1 cellular context compared by ENCODE assay signal in the genomic region with DNA sequence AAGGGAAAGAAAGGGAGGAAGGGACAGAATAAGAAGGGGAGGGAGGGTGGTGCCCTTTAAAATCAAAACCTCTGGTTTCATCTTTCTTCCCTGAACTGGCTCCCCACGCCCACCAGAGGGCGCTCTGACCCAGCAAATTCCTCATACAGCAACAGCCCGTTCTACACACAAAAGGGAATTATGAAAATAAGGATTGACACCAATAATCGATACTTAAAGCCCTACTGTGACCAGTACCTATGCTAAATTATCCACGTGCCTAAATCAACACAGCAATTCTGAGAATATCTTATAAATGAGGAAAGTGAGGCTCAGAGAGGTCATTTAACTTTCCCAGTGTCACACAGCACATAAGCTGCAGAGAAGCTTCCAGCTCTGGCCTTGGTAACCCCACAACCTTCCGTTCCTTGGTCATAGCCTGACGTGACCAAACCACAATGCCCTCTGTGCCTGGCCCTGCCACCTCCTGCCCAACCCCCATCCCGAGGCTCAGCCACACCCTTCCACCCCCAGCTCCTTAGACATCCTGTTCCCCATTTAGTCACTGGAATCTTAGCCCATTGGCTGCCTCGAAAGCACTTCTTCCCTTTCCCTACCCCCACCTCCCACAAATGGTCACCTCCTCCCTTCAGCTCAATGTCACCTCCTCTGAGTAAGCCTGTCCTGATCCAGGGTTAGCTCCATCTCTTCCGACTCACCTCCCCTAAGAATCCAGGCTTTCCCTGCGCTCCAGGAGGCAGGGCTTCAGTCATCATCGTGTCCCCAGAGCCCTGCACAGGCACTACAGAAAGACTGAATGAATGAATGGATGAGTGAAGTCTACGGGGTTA.
TF ChIP-seq lines count a peak whose summit lies in the region.

No MANE protein-coding gene starts in this region.

TF ChIP-seq in GM12878, 131 proteins besides CTCF, POLR2A, EP300 and RAD21 (continued from another document):
- TF ChIP-seq, protein P1, sequence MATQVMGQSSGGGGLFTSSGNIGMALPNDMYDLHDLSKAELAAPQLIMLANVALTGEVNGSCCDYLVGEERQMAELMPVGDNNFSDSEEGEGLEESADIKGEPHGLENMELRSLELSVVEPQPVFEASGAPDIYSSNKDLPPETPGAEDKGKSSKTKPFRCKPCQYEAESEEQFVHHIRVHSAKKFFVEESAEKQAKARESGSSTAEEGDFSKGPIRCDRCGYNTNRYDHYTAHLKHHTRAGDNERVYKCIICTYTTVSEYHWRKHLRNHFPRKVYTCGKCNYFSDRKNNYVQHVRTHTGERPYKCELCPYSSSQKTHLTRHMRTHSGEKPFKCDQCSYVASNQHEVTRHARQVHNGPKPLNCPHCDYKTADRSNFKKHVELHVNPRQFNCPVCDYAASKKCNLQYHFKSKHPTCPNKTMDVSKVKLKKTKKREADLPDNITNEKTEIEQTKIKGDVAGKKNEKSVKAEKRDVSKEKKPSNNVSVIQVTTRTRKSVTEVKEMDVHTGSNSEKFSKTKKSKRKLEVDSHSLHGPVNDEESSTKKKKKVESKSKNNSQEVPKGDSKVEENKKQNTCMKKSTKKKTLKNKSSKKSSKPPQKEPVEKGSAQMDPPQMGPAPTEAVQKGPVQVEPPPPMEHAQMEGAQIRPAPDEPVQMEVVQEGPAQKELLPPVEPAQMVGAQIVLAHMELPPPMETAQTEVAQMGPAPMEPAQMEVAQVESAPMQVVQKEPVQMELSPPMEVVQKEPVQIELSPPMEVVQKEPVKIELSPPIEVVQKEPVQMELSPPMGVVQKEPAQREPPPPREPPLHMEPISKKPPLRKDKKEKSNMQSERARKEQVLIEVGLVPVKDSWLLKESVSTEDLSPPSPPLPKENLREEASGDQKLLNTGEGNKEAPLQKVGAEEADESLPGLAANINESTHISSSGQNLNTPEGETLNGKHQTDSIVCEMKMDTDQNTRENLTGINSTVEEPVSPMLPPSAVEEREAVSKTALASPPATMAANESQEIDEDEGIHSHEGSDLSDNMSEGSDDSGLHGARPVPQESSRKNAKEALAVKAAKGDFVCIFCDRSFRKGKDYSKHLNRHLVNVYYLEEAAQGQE (IDR thresholded peaks at IDR 0.05; ENCODE audit: low read depth, low read length): no peak
- no peak for TF ChIP-seq RCOR1 (conservative IDR thresholded peaks at IDR 0.05; ENCODE audit: low read depth, low read length)
- TF ChIP-seq RB1 (IDR thresholded peaks at IDR 0.05; ENCODE audit: borderline replicate concordance): no peak
- no peak for TF ChIP-seq GABPA (IDR thresholded peaks at IDR 0.05; ENCODE audit: low read depth)
- TF ChIP-seq IRF4 (IDR thresholded peaks at IDR 0.05; ENCODE audit: low read depth, low read length): 0 out of 2 replicates have a peak, but pooled peaks have one; percentile 8
- TF ChIP-seq DPF2 (IDR thresholded peaks at IDR 0.05): 0 out of 2 replicates have a peak, but pooled peaks have one; percentile 21
- TF ChIP-seq SIX5 (IDR thresholded peaks at IDR 0.05; ENCODE audit: low read depth, low read length, severe bottlenecking): no peak
- no peak for TF ChIP-seq SP1 (IDR thresholded peaks at IDR 0.05; ENCODE audit: low read depth, low read length)
- TF ChIP-seq JUNB (IDR thresholded peaks at IDR 0.05): no peak
- no peak for TF ChIP-seq MTA3 (IDR thresholded peaks at IDR 0.05; ENCODE audit: borderline replicate concordance, low read length)
- TF ChIP-seq, protein P2, sequence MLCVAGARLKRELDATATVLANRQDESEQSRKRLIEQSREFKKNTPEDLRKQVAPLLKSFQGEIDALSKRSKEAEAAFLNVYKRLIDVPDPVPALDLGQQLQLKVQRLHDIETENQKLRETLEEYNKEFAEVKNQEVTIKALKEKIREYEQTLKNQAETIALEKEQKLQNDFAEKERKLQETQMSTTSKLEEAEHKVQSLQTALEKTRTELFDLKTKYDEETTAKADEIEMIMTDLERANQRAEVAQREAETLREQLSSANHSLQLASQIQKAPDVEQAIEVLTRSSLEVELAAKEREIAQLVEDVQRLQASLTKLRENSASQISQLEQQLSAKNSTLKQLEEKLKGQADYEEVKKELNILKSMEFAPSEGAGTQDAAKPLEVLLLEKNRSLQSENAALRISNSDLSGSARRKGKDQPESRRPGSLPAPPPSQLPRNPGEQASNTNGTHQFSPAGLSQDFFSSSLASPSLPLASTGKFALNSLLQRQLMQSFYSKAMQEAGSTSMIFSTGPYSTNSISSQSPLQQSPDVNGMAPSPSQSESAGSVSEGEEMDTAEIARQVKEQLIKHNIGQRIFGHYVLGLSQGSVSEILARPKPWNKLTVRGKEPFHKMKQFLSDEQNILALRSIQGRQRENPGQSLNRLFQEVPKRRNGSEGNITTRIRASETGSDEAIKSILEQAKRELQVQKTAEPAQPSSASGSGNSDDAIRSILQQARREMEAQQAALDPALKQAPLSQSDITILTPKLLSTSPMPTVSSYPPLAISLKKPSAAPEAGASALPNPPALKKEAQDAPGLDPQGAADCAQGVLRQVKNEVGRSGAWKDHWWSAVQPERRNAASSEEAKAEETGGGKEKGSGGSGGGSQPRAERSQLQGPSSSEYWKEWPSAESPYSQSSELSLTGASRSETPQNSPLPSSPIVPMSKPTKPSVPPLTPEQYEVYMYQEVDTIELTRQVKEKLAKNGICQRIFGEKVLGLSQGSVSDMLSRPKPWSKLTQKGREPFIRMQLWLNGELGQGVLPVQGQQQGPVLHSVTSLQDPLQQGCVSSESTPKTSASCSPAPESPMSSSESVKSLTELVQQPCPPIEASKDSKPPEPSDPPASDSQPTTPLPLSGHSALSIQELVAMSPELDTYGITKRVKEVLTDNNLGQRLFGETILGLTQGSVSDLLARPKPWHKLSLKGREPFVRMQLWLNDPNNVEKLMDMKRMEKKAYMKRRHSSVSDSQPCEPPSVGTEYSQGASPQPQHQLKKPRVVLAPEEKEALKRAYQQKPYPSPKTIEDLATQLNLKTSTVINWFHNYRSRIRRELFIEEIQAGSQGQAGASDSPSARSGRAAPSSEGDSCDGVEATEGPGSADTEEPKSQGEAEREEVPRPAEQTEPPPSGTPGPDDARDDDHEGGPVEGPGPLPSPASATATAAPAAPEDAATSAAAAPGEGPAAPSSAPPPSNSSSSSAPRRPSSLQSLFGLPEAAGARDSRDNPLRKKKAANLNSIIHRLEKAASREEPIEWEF (IDR thresholded peaks at IDR 0.05; ENCODE audit: insufficient replicate concordance, low read depth, low read length): peak; percentile 59
- TF ChIP-seq, protein P3, sequence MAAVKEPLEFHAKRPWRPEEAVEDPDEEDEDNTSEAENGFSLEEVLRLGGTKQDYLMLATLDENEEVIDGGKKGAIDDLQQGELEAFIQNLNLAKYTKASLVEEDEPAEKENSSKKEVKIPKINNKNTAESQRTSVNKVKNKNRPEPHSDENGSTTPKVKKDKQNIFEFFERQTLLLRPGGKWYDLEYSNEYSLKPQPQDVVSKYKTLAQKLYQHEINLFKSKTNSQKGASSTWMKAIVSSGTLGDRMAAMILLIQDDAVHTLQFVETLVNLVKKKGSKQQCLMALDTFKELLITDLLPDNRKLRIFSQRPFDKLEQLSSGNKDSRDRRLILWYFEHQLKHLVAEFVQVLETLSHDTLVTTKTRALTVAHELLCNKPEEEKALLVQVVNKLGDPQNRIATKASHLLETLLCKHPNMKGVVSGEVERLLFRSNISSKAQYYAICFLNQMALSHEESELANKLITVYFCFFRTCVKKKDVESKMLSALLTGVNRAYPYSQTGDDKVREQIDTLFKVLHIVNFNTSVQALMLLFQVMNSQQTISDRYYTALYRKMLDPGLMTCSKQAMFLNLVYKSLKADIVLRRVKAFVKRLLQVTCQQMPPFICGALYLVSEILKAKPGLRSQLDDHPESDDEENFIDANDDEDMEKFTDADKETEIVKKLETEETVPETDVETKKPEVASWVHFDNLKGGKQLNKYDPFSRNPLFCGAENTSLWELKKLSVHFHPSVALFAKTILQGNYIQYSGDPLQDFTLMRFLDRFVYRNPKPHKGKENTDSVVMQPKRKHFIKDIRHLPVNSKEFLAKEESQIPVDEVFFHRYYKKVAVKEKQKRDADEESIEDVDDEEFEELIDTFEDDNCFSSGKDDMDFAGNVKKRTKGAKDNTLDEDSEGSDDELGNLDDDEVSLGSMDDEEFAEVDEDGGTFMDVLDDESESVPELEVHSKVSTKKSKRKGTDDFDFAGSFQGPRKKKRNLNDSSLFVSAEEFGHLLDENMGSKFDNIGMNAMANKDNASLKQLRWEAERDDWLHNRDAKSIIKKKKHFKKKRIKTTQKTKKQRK (IDR thresholded peaks at IDR 0.05; ENCODE audit: low read depth, low read length): no peak
- TF ChIP-seq NR2F1 (conservative IDR thresholded peaks at IDR 0.05): no peak
- TF ChIP-seq EGR1 (IDR thresholded peaks at IDR 0.05; ENCODE audit: borderline replicate concordance in 1 of 2, low read depth in 2 of 2, low read length in 2 of 2): no peak
- TF ChIP-seq CREM (IDR thresholded peaks at IDR 0.05; ENCODE audit: low read depth): no peak
- no peak for TF ChIP-seq SPI1 (IDR thresholded peaks at IDR 0.05; ENCODE audit: borderline replicate concordance, insufficient read depth, low read depth, low read length)
- no peak for TF ChIP-seq BCL11A (IDR thresholded peaks at IDR 0.05; ENCODE audit: low read depth, low read length)
- TF ChIP-seq, protein P4, sequence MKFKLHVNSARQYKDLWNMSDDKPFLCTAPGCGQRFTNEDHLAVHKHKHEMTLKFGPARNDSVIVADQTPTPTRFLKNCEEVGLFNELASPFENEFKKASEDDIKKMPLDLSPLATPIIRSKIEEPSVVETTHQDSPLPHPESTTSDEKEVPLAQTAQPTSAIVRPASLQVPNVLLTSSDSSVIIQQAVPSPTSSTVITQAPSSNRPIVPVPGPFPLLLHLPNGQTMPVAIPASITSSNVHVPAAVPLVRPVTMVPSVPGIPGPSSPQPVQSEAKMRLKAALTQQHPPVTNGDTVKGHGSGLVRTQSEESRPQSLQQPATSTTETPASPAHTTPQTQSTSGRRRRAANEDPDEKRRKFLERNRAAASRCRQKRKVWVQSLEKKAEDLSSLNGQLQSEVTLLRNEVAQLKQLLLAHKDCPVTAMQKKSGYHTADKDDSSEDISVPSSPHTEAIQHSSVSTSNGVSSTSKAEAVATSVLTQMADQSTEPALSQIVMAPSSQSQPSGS (IDR thresholded peaks at IDR 0.05; ENCODE audit: low read length): no peak
- TF ChIP-seq, protein P5, sequence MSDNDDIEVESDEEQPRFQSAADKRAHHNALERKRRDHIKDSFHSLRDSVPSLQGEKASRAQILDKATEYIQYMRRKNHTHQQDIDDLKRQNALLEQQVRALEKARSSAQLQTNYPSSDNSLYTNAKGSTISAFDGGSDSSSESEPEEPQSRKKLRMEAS (IDR thresholded peaks at IDR 0.05; ENCODE audit: low read depth, low read length): no peak
- TF ChIP-seq NR2C1 (IDR thresholded peaks at IDR 0.05): no peak
- no peak for TF ChIP-seq CBFB (IDR thresholded peaks at IDR 0.05; ENCODE audit: low read depth)
- TF ChIP-seq ZNF207 (IDR thresholded peaks at IDR 0.05; ENCODE audit: borderline replicate concordance): no peak
- 0 out of 2 replicates have a peak, but pooled peaks have one; percentile 11 for TF ChIP-seq FOXK2 (IDR thresholded peaks at IDR 0.05)
- TF ChIP-seq ZNF622 (IDR thresholded peaks at IDR 0.05): no peak
- no peak for TF ChIP-seq MTA2 (IDR thresholded peaks at IDR 0.05; ENCODE audit: low read depth)
- TF ChIP-seq, protein P6, sequence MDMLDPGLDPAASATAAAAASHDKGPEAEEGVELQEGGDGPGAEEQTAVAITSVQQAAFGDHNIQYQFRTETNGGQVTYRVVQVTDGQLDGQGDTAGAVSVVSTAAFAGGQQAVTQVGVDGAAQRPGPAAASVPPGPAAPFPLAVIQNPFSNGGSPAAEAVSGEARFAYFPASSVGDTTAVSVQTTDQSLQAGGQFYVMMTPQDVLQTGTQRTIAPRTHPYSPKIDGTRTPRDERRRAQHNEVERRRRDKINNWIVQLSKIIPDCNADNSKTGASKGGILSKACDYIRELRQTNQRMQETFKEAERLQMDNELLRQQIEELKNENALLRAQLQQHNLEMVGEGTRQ (IDR thresholded peaks at IDR 0.05; ENCODE audit: borderline replicate concordance, low read depth, low read length): no peak
- peak; percentile 23; the same call in 1 of the 2 replicates for TF ChIP-seq HDGF (IDR thresholded peaks at IDR 0.05)
- TF ChIP-seq KDM1A (IDR thresholded peaks at IDR 0.05; ENCODE audit: borderline replicate concordance): no peak; the same call in 1 of the 2 replicates
- TF ChIP-seq MYB (IDR thresholded peaks at IDR 0.05; ENCODE audit: borderline replicate concordance, low read depth, low read length): peak; percentile 32; the same call in 1 of the 2 replicates
- no peak for TF ChIP-seq PAX5 (IDR thresholded peaks at IDR 0.05; ENCODE audit: borderline replicate concordance, low read depth, low read length)
- TF ChIP-seq SMAD1 (IDR thresholded peaks at IDR 0.05; ENCODE audit: low read depth, partially characterized antibody): no peak
- no peak for TF ChIP-seq TBL1XR1 (IDR thresholded peaks at IDR 0.05; ENCODE audit: low read depth, low read length)
- TF ChIP-seq TAF1 (IDR thresholded peaks at IDR 0.05; ENCODE audit: borderline replicate concordance, low read depth, low read length): no peak
- TF ChIP-seq ATF7 (IDR thresholded peaks at IDR 0.05; ENCODE audit: low read depth): no peak
- no peak for TF ChIP-seq KLF5 (IDR thresholded peaks at IDR 0.05; ENCODE audit: partially characterized antibody)
- TF ChIP-seq, protein P7, sequence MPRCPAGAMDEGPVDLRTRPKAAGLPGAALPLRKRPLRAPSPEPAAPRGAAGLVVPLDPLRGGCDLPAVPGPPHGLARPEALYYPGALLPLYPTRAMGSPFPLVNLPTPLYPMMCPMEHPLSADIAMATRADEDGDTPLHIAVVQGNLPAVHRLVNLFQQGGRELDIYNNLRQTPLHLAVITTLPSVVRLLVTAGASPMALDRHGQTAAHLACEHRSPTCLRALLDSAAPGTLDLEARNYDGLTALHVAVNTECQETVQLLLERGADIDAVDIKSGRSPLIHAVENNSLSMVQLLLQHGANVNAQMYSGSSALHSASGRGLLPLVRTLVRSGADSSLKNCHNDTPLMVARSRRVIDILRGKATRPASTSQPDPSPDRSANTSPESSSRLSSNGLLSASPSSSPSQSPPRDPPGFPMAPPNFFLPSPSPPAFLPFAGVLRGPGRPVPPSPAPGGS (IDR thresholded peaks at IDR 0.05; ENCODE audit: borderline replicate concordance, insufficient read depth, low read depth, low read length, poor library complexity, severe bottlenecking): no peak
